9 cellular contexts compared by ENCODE assay signal in genomic region chr11:128848815-128849455, GRCh38. TPM values are rescaled to one million over a fixed set of nuclear protein-coding genes. Genes with fewer than 3 reads are reported as not detected.
DNase-seq lines count a peak whose midpoint lies in the region; ATAC-seq, FAIRE-seq and TF ChIP-seq lines count a peak whose summit lies in the region.
"Had no signal": no experiment of that assay in that cellular context is flagged by ENCODE, and none has a peak within 500 bp of the region (broad histone marks: within the 10 kb centered on the region; RNA-seq: fewer than 3 reads in every experiment).

No MANE protein-coding gene starts in this region.

- no peaks in the 10 kb centered on the region for H3K9me3 Mint-ChIP-seq in stimulated activated naive CD8-positive, alpha-beta T cell treated with anti-CD3 and anti-CD28 coated beads, Interleukin-15, amount 100 ng/mL, for 72 hours

- no peaks in the 10 kb centered on the region for H3K9me3 ChIP-seq in lung (ENCODE audit: control insufficient read depth in 2 of 2, insufficient read depth in 1 of 2, low read length in 1 of 2)

- H3K4me3 ChIP-seq in bronchial epithelial cell (ENCODE audit: low read depth, low read length) = no peak overlapping the region
- H3K4me3 ChIP-seq in lung = no peak overlapping the region

- H3K27me3 Mint-ChIP-seq in stimulated activated naive CD8-positive, alpha-beta T cell treated with anti-CD3 and anti-CD28 coated beads, Interleukin-15, amount 100 ng/mL, for 72 hours = no peaks in the 10 kb centered on the region

- peak overlapping the region in 1 of 2 donors; percentile 21 for H3K27ac Mint-ChIP-seq in stimulated activated naive CD8-positive, alpha-beta T cell treated with anti-CD3 and anti-CD28 coated beads, Interleukin-15, amount 100 ng/mL, for 72 hours

- no peak overlapping the region for H3K4me3 Mint-ChIP-seq in stimulated activated naive CD8-positive, alpha-beta T cell treated with anti-CD3 and anti-CD28 coated beads, Interleukin-15, amount 100 ng/mL, for 72 hours

- peak; percentile 88 for ATAC-seq in GM21529 (IDR thresholded peaks at IDR 0.05; ENCODE audit: unreplicated experiment)
- no peak for ATAC-seq in lung (ENCODE audit: insufficient read depth, low FRiP score)
- peak; percentile 84 for ATAC-seq in stimulated activated naive CD8-positive, alpha-beta T cell treated with anti-CD3 and anti-CD28 coated beads, Interleukin-15, amount 100 ng/mL, for 72 hours

- TF ChIP-seq CTCF in VCaP (conservative IDR thresholded peaks at IDR 0.05) = peak; percentile 40
- TF ChIP-seq CTCF in bronchial epithelial cell (IDR thresholded peaks at IDR 0.05; ENCODE audit: insufficient read depth, low read length, severe bottlenecking) = peak; percentile 68
- TF ChIP-seq CTCF in lung (IDR thresholded peaks at IDR 0.05; ENCODE audit: control extremely low read depth, extremely low read depth) = peak; percentile 65

- no peaks in the 10 kb centered on the region for H3K36me3 ChIP-seq in bronchial epithelial cell (ENCODE audit: control insufficient read depth, insufficient read depth, low read length)
- H3K36me3 ChIP-seq in lung (ENCODE audit: control insufficient read depth in 2 of 2, insufficient read depth in 2 of 2, low read length in 2 of 2) = no peaks in the 10 kb centered on the region

- H3K4me1 ChIP-seq in lung (ENCODE audit: control insufficient read depth in 2 of 2, insufficient read depth in 2 of 2, low read length in 2 of 2) = peaks cover 0 to 2% of the 10 kb centered on the region in 2 donors

- peaks cover 9% of the 10 kb centered on the region for H3K4me1 Mint-ChIP-seq in stimulated activated naive CD8-positive, alpha-beta T cell treated with anti-CD3 and anti-CD28 coated beads, Interleukin-15, amount 100 ng/mL, for 72 hours

- in situ Hi-C loops in KBM-7 (cut with MboI; ENCODE audit: low pct_unique_long_range_greater_than_20kb, low sequenced_read_pairs) = loop anchor here (25.0 kb wide), 2 partner anchors 562 to 662 kb away; no protein-coding TSS in a partner anchor

- 31 to 33% methylated on average over 10 of the region's 10 CpGs for WGBS in lung, 2 donors

- H3K27ac ChIP-seq in VCaP = no peak overlapping the region
- H3K27ac ChIP-seq in lung (ENCODE audit: low read depth in 1 of 2, low read length in 1 of 2) = no peak overlapping the region

- H3K27me3 ChIP-seq in bronchial epithelial cell (ENCODE audit: control insufficient read depth, insufficient read depth, low read length) (peaks cover 2% of the 10 kb centered on the region), lung (ENCODE audit: control insufficient read depth, insufficient read depth) (no peaks in the 10 kb centered on the region)

- DNase-seq in EL (peak; percentile 38), KBM-7 (peak; percentile 67), bronchial epithelial cell (ENCODE audit: low read depth) (no peak), lung (ENCODE audit: low spot score) (peak; percentile 52), NCI-H187 (lab: John Stamatoyannopoulos, UW) (no peak)
- peak; percentile 63 to 71 for DNase-seq in stimulated activated naive CD8-positive, alpha-beta T cell treated with anti-CD3 and anti-CD28 coated beads, Interleukin-15, amount 100 ng/mL, for 72 hours

- no peak for FAIRE-seq in bronchial epithelial cell (lab: Jason Lieb, UNC)
- FAIRE-seq: TTC549 had no signal

RNA-seq across cellular contexts. Expression of gene KCNJ1, which starts 18.2 kb away (rescaled TPM):
- total RNA-seq in bronchial epithelial cell = under 0.01 TPM in 1 of 2 replicates, not detected in the other
- under 1 TPM; 0.12 to 0.31 TPM for total RNA-seq in lung
- under 1 TPM; 0.01 to 0.16 TPM for polyA plus RNA-seq in lung

RNA-seq across cellular contexts. Expression of gene KCNJ5, which starts 42.2 kb away (rescaled TPM):
- total RNA-seq in bronchial epithelial cell (13.2 and 15.5 TPM in 2 replicates), lung (1 to 10 TPM; 3.3 to 5.0 TPM)
- polyA plus RNA-seq in lung = 1 to 10 TPM; 2.0 to 2.2 TPM

Comparison
In these comparisons a context has a peak if more than half of its experiments do, and no peak if none do; other contexts are left out.
1. DNase-seq: peak in EL (single experiment), KBM-7 (single experiment), lung (single experiment) and stimulated activated naive CD8-positive, alpha-beta T cell treated with anti-CD3 and anti-CD28 coated beads, Interleukin-15, amount 100 ng/mL, for 72 hours (2 of 2); none in bronchial epithelial cell (single experiment) and NCI-H187 (0 of 2).
2. Peak in every context shown above with its lines, with median percentiles within 50 percentile points of each other: CTCF ChIP-seq.